In genomic region chr7:98133621-98134266, GRCh38 we compare ENCODE assay signal across 9 cellular contexts. TPM values are rescaled to one million over a fixed set of nuclear protein-coding genes. Genes with fewer than 3 reads are reported as not detected.
DNase-seq lines count a peak whose midpoint lies in the region; ATAC-seq and TF ChIP-seq lines count a peak whose summit lies in the region.
"Had no signal": no experiment of that assay in that cellular context is flagged by ENCODE, and none has a peak within 500 bp of the region (broad histone marks: within the 10 kb centered on the region; RNA-seq: fewer than 3 reads in every experiment).

No MANE protein-coding gene starts in this region.

- H3K9me3 ChIP-seq in SJCRH30 (replicated peaks) (no peaks in the 10 kb centered on the region), liver (ENCODE audit: control insufficient read depth in 4 of 4, low read length in 3 of 4) (no peaks in the 10 kb centered on the region), vagina (no peaks in the 10 kb centered on the region), right atrium auricular region (no peaks in the 10 kb centered on the region)

- 32% methylated on average over 4 of the region's 4 CpGs for WGBS in liver

- H3K27me3 ChIP-seq in SJCRH30 (no peaks in the 10 kb centered on the region), liver (ENCODE audit: control insufficient read depth in 4 of 4, insufficient read depth in 4 of 4, low read length in 3 of 4) (no peaks in the 10 kb centered on the region), vagina (no peaks in the 10 kb centered on the region), right atrium auricular region (no peaks in the 10 kb centered on the region)

- TF ChIP-seq RAD21 in liver (IDR thresholded peaks at IDR 0.05) = no peak

- TF ChIP-seq POLR2A in vagina (IDR thresholded peaks at IDR 0.05) = no peak

- H3K4me3 ChIP-seq in SJCRH30 (no peak overlapping the region), liver (ENCODE audit: low read depth in 1 of 3, low read length in 3 of 3) (no peak overlapping the region), vagina (no peak overlapping the region), right atrium auricular region (no peak overlapping the region)

- ATAC-seq in GM18502 (IDR thresholded peaks at IDR 0.05; ENCODE audit: poor library complexity, unreplicated experiment) = peak; percentile 15
- peak; percentile 18 for ATAC-seq in HG02798 (IDR thresholded peaks at IDR 0.05; ENCODE audit: poor library complexity, unreplicated experiment)

- H3K27ac ChIP-seq in SJCRH30 (peak overlapping the region; percentile 91; the same call in 1 of the 2 replicates), liver (ENCODE audit: low read depth in 1 of 2, low read length in 2 of 2) (peak overlapping the region; percentile 79 to 95), substantia nigra (ENCODE audit: low read depth, low read length, poor library complexity, severe bottlenecking) (no peak overlapping the region), vagina (no peak overlapping the region), right atrium auricular region (peak overlapping the region in 1 of 2 donors; percentile 83)
- H3K27ac ChIP-seq: HL-60 had no signal

- H3K36me3 ChIP-seq in SJCRH30 = no peaks in the 10 kb centered on the region
- H3K36me3 ChIP-seq in liver (ENCODE audit: control insufficient read depth in 4 of 4, insufficient read depth in 3 of 4, low read depth in 1 of 4, low read length in 3 of 4) = no peaks in the 10 kb centered on the region
- H3K36me3 ChIP-seq in vagina = peaks cover 0 to 12% of the 10 kb centered on the region in 2 donors
- no peaks in the 10 kb centered on the region for H3K36me3 ChIP-seq in right atrium auricular region

- TF ChIP-seq CTCF in liver (IDR thresholded peaks at IDR 0.05; ENCODE audit: low read depth, low read length, missing input control) = no peak
- no peak for TF ChIP-seq CTCF in vagina (IDR thresholded peaks at IDR 0.05)
- TF ChIP-seq CTCF in right atrium auricular region (IDR thresholded peaks at IDR 0.05) = no peak

- H3K4me1 ChIP-seq in SJCRH30 (peaks cover 35% of the 10 kb centered on the region), liver (ENCODE audit: control insufficient read depth in 4 of 4, insufficient read depth in 4 of 4, low read length in 3 of 4) (peaks cover 7 to 53% (median 40%) of the 10 kb centered on the region in 4 donors), vagina (peaks cover 31% of the 10 kb centered on the region), right atrium auricular region (peaks cover 0 to 41% of the 10 kb centered on the region in 2 donors)

- intact Hi-C loops in vagina (cut with DNase I) = no loop called here

- peak overlapping the region in 1 of 2 donors; percentile 1 for H3K9ac ChIP-seq in liver (ENCODE audit: low read depth in 1 of 2, low read length in 2 of 2)

- DNase-seq in SJCRH30 (peak in 1 of 2 experiments; percentile 43), NCI-H1694 treated with DMSO at 0.1 percent for 48 hours (lab: John Stamatoyannopoulos, UW) (no peak), substantia nigra (lab: John Stamatoyannopoulos, UW) (no peak), vagina (ENCODE audit: extremely low spot score in 2 of 2) (no peak), right atrium auricular region (ENCODE audit: low spot score) (no peak)

TF ChIP-seq in liver, 16 proteins besides CTCF, POLR2A, EP300 and RAD21:
- TF ChIP-seq TAF1 (conservative IDR thresholded peaks at IDR 0.05) (no peak), RXRA (IDR thresholded peaks at IDR 0.05) (peak; percentile 65 to 77), SP1 (IDR thresholded peaks at IDR 0.05) (peak; percentile 78), HNF4A (conservative IDR thresholded peaks at IDR 0.05) (peak; percentile 71 to 78), JUND (IDR thresholded peaks at IDR 0.05) (peak; percentile 72 to 79)
- TF ChIP-seq, protein P1, sequence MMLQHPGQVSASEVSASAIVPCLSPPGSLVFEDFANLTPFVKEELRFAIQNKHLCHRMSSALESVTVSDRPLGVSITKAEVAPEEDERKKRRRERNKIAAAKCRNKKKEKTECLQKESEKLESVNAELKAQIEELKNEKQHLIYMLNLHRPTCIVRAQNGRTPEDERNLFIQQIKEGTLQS (IDR thresholded peaks at IDR 0.05) = peak; percentile 29

RNA-seq across cellular contexts. Expression of gene LMTK2, which starts 27.1 kb away (rescaled TPM):
- total RNA-seq in SJCRH30 (2014; rRNA removed; shearing (Covaris generic)) = 15.9 and 16.1 TPM in 2 replicates
- total RNA-seq in liver = 10 to 100 TPM; 13.4 to 14.3 TPM
- 1 to 10 TPM; 3.1 to 4.5 TPM for polyA plus RNA-seq in liver
- total RNA-seq in vagina = 21.6 TPM
- 10 to 100 TPM; 39.2 to 54.1 TPM for total RNA-seq in right atrium auricular region

Comparison
In these comparisons a context has a peak if more than half of its experiments do, and no peak if none do; other contexts are left out.
1. H3K27ac ChIP-seq: peak in SJCRH30 (single experiment) and liver (2 of 2); none in substantia nigra (single experiment) and vagina (single experiment).